ENCODE assay signal across 1 cellular context in the genomic region with DNA sequence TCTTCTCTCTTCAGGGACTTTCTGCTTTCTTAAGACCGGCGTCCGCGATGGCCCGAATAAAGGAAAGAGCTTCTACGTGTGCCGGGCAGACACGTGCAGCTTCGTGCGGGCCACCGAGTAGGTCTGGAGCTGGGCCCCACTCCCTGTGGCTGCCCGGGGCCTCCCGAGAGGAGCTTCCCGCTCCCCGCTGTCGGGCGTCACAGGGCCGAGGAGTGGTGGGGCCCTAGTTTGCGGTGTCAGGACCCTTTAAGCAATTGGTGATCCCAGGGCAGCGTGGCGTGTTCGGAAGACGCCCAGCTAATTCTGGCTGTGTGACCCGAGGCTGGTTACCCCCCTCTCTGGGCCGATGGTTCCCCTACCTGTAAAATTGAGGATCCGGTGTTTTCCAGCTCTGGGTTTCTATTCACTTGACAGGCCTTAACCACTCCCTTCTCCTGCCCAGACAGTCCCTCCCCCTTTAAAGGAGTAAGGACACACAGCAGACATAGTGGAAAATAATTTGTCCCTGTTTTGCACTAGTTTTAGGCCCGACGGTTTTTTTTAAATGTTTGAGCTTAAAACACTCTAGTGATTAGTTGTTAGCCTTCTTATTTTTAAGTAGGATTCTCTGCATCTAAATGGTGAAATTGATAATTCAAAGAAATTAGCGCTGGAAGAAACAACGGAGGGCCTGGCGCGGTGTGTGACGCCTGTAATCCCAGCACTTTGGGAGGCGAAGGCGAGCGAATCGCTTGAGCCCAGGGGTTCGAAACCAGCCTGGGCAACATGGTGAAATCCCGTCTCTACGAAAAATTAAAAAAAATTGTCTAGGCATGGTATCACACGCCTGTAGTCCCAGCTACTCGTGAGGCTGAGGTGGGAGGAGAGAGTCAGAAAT.
TF ChIP-seq lines count a peak whose summit lies in the region.

No MANE protein-coding gene starts in this region.

TF ChIP-seq in SK-N-SH treated with all-trans-retinoic acid at 6 μM for 48 hours, 23 proteins besides CTCF, POLR2A, EP300 and RAD21 (continued from another document):
- TF ChIP-seq POU6F1 (CRISPR knock-in tag; IDR thresholded peaks at IDR 0.05; ENCODE audit: borderline replicate concordance, low read depth) (no peak), ZC3H10 (CRISPR knock-in tag; IDR thresholded peaks at IDR 0.05) (no peak), TCF4 (CRISPR knock-in tag; IDR thresholded peaks at IDR 0.05; ENCODE audit: borderline replicate concordance) (no peak), ISL1 (CRISPR knock-in tag; IDR thresholded peaks at IDR 0.05) (no peak)
- TF ChIP-seq, protein P1, sequence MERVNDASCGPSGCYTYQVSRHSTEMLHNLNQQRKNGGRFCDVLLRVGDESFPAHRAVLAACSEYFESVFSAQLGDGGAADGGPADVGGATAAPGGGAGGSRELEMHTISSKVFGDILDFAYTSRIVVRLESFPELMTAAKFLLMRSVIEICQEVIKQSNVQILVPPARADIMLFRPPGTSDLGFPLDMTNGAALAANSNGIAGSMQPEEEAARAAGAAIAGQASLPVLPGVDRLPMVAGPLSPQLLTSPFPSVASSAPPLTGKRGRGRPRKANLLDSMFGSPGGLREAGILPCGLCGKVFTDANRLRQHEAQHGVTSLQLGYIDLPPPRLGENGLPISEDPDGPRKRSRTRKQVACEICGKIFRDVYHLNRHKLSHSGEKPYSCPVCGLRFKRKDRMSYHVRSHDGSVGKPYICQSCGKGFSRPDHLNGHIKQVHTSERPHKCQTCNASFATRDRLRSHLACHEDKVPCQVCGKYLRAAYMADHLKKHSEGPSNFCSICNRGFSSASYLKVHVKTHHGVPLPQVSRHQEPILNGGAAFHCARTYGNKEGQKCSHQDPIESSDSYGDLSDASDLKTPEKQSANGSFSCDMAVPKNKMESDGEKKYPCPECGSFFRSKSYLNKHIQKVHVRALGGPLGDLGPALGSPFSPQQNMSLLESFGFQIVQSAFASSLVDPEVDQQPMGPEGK (CRISPR knock-in tag; IDR thresholded peaks at IDR 0.05; ENCODE audit: borderline replicate concordance): no peak
